8 cellular contexts compared by ENCODE assay signal in the genomic region with DNA sequence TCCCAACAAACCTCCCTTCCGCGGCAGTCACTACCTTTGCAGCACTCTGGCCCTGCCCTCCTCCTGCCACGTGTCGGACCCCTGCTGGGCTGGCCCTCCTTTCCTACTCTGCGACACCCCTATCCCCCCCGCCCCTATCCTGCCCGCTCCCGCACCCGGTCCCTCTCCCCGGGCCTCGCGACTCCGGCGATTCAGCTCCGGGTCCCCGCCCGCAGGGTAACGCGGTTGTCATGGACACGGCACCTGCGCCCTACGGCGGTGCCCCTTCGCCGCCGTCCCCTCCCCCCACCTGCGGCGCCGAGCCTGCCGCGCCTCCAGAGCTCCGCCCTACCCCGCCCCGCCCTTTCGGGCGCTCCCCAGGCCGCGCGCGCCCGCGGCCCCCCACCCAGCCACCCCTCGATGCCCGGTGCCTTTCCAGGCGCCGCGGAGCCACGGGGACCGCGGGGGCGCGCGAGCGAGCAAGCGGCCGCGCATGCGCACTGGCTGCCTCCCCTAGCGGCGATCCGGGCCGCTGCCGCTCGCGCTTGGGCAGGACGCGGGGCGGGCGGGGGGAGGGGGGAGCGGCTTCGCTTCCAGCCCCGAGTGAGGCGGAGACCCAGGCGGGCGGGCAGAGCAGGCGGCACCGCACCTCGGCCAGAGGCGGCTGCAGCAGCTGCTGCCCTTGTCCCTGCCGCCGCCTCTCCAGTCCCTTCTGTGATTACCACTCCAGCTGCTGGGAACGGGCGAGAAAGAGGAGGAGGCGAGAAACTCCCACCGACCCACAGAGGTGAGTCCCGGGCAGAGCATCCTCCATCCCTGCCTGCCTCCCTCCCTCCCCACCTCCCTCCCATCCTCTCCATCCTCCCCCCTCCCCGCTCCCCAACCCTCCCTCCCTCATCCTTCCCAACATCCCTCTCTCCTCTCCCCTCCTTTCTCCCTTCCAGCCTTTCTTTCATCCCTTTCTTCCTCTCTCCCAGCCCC. TPM values are rescaled to one million over a fixed set of nuclear protein-coding genes. Genes with fewer than 3 reads are reported as not detected.
A peak's percentile ranks its signal among the peaks of the same experiment; 100 is the strongest.
DNase-seq lines count a peak whose midpoint lies in the region; ATAC-seq, FAIRE-seq and TF ChIP-seq lines count a peak whose summit lies in the region.
"Had no signal": no experiment of that assay in that cellular context is flagged by ENCODE, and none has a peak within 500 bp of the region (broad histone marks: within the 10 kb centered on the region; RNA-seq: fewer than 3 reads in every experiment).

Gene CTNNA2 (plus strand): TSS at position 610 of the 960 bp plus-strand sequence.

- peak; percentile 56 for ATAC-seq in HG02938 (IDR thresholded peaks at IDR 0.05; ENCODE audit: unreplicated experiment)
- ATAC-seq in stimulated activated naive CD8-positive, alpha-beta T cell treated with anti-CD3 and anti-CD28 coated beads, Interleukin-15, Interleukin-2, amounts not matched to agents 100 U/mL and 50 U/mL, for 24 hours = no peak

- H3K27me3 ChIP-seq in bronchial epithelial cell (ENCODE audit: control insufficient read depth, insufficient read depth, low read length) (no peaks in the 10 kb centered on the region), layer of hippocampus (ENCODE audit: control insufficient read depth, insufficient read depth, low read length) (no peaks in the 10 kb centered on the region)

- FAIRE-seq in bronchial epithelial cell (lab: Jason Lieb, UNC) = no peak

- peak within 1 kb of the TSS; percentile 14 for H3K4me3 ChIP-seq in bronchial epithelial cell (ENCODE audit: low read depth, low read length)
- H3K4me3 ChIP-seq: SK-N-MC had no signal

- DNase-seq in GM10266 (ENCODE audit: extremely low spot score) (peak; percentile 87), NCI-H526 (lab: John Stamatoyannopoulos, UW) (peak; percentile 83 to 96), bronchial epithelial cell (ENCODE audit: low read depth) (no peak), HCEC 1CT (no peak)
- DNase-seq in stimulated activated naive CD8-positive, alpha-beta T cell treated with anti-CD3 and anti-CD28 coated beads, Interleukin-15, Interleukin-2, amounts not matched to agents 100 U/mL and 50 U/mL, for 24 hours = peak; percentile 29

- no peaks in the 10 kb centered on the region for H3K36me3 ChIP-seq in bronchial epithelial cell (ENCODE audit: control insufficient read depth, insufficient read depth, low read length)

- TF ChIP-seq CTCF in GM10266 (IDR thresholded peaks at IDR 0.05; ENCODE audit: control insufficient read depth, insufficient read depth, low read depth, missing control alignments) (no peak), bronchial epithelial cell (IDR thresholded peaks at IDR 0.05; ENCODE audit: insufficient read depth, low read length, severe bottlenecking) (peak; percentile 15)

- peak within 1 kb of the TSS; percentile 50 for H3K27ac ChIP-seq in layer of hippocampus (ENCODE audit: low read depth, low read length)
- H3K27ac ChIP-seq: SK-N-MC had no signal

RNA-seq across cellular contexts. Expression of gene CTNNA2, which starts in this region (rescaled TPM):
- total RNA-seq in bronchial epithelial cell = not detected in 2 replicates

Comparison
In these comparisons a context has a peak if more than half of its experiments do, and no peak if none do; other contexts are left out.
1. DNase-seq: peak in GM10266 (single experiment), NCI-H526 (2 of 2) and stimulated activated naive CD8-positive, alpha-beta T cell treated with anti-CD3 and anti-CD28 coated beads, Interleukin-15, Interleukin-2, amounts not matched to agents 100 U/mL and 50 U/mL, for 24 hours (single experiment); none in bronchial epithelial cell (single experiment) and HCEC 1CT (single experiment).